Comparison of ENCODE assay signal across 9 cellular contexts in the genomic region with DNA sequence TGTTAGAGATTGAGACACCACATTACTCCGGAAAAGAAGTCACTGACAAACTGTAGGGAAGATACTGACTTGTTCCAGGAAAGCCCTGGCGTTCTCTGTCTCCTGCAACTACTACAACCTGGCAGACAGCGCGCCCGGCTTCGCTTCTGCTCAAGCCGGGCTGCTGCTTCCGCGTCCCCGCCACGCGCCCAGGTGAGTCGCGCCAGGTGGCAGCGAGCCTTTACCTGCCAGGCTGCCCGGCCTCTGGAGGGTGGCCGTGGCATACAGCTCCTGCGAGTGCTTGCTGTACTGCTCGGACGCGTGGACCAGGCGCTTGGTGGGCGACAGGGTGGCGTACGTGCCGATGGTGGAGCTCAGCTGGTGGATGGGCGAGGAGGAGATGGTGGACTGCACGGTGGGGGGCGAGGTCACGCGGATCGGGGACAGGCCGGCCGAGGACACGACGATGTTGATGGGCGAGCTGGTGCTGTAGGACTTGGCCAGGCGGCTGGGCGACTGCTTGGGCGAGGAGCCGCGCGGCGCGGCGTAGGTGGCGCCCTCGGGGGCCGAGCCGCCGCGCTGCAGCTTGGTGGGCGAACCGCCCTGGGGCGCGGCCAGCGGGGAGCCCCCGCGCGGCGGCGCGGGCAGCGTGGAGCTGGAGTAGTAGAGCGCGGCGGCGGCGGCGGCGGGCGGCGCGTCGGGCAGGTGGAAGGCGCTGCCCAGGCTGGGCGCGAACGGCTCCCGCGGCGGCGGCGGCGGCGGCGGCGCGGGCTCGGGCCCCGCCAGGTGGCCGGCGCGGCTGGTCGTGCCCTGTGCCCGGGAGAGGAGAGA.
DNase-seq lines count a peak whose midpoint lies in the region; FAIRE-seq and TF ChIP-seq lines count a peak whose summit lies in the region.
"Had no signal": no experiment of that assay in that cellular context is flagged by ENCODE, and none has a peak within 500 bp of the region (broad histone marks: within the 10 kb centered on the region; RNA-seq: fewer than 3 reads in every experiment).

No MANE protein-coding gene starts in this region.

- DNase-seq in activated naive CD4-positive, alpha-beta T cell treated with anti-CD3 and anti-CD28 coated beads, Interleukin-2, amount 50 U/mL, for 16 hours: no peak
- DNase-seq in endodermal cell (peak; percentile 75), mesothelial cell of epicardium (ENCODE audit: low spot score in 2 of 2, unreplicated experiment in 2 of 2) (peak; percentile 23 to 51), urothelium cell line (ENCODE audit: low spot score) (peak; percentile 70), DMS153 treated with DMSO at 0.1 percent for 48 hours (lab: John Stamatoyannopoulos, UW; ENCODE audit: unreplicated experiment) (no peak), MM.1S (no peak)
- DNase-seq in effector CD4-positive, alpha-beta T cell: no peak
- DNase-seq: DMS79 treated with DMSO at 0.1 percent for 48 hours had no signal

- H3K4me3 ChIP-seq in endodermal cell (ENCODE audit: low read length) (peak overlapping the region; percentile 72), MM.1S (ENCODE audit: low read length) (no peak overlapping the region)

- no peak overlapping the region for H2AFZ ChIP-seq in MM.1S (ENCODE audit: low read length)

- H3K36me3 Mint-ChIP-seq in activated naive CD4-positive, alpha-beta T cell treated with anti-CD3 and anti-CD28 coated beads, Interleukin-2, amount 50 U/mL, for 24 hours: no peaks in the 10 kb centered on the region
- H3K36me3 Mint-ChIP-seq in endodermal cell (ENCODE audit: low read depth) (no peaks in the 10 kb centered on the region), mesothelial cell of epicardium (no peaks in the 10 kb centered on the region)

- no peaks in the 10 kb centered on the region for H3K9me3 Mint-ChIP-seq in activated naive CD4-positive, alpha-beta T cell treated with anti-CD3 and anti-CD28 coated beads, Interleukin-2, amount 50 U/mL, for 24 hours
- H3K9me3 Mint-ChIP-seq in endodermal cell (no peaks in the 10 kb centered on the region), mesothelial cell of epicardium (no peaks in the 10 kb centered on the region)

- no peaks in the 10 kb centered on the region for H3K9me3 ChIP-seq in endodermal cell (ENCODE audit: control insufficient read depth, low read length)
- H3K9me3 ChIP-seq in MM.1S (replicated peaks; ENCODE audit: insufficient read depth, low read length): no peaks in the 10 kb centered on the region

- WGBS in endodermal cell (ENCODE audit: insufficient coverage in 1 of 2, insufficient read length in 1 of 2), 2 experiments: 3 to 14% methylated on average over 14 to 96 of the region's 96 CpGs

- no peaks in the 10 kb centered on the region for H3K79me2 ChIP-seq in MM.1S (ENCODE audit: low read length)

- H3K9me2 ChIP-seq in MM.1S (replicated peaks; ENCODE audit: insufficient read depth, low read length): no peaks in the 10 kb centered on the region

- H3F3A ChIP-seq in MM.1S (ENCODE audit: insufficient read depth, low read length): no peaks in the 10 kb centered on the region

- TF ChIP-seq CTCF in endodermal cell (conservative IDR thresholded peaks at IDR 0.05): no peak
- no peak for TF ChIP-seq CTCF in mesothelial cell of epicardium (IDR thresholded peaks at IDR 0.05; ENCODE audit: unreplicated experiment)
- TF ChIP-seq CTCF in MM.1S (IDR thresholded peaks at IDR 0.05; ENCODE audit: low read length): no peak

- H3K4me1 Mint-ChIP-seq in activated naive CD4-positive, alpha-beta T cell treated with anti-CD3 and anti-CD28 coated beads, Interleukin-2, amount 50 U/mL, for 24 hours: peaks cover 7% of the 10 kb centered on the region
- H3K4me1 Mint-ChIP-seq in endodermal cell (peaks cover 13% of the 10 kb centered on the region), mesothelial cell of epicardium (peaks cover 12% of the 10 kb centered on the region)

- H3K27me3 Mint-ChIP-seq in activated naive CD4-positive, alpha-beta T cell treated with anti-CD3 and anti-CD28 coated beads, Interleukin-2, amount 50 U/mL, for 24 hours: peaks cover 36% of the 10 kb centered on the region
- peaks cover 69% of the 10 kb centered on the region for H3K27me3 Mint-ChIP-seq in endodermal cell (ENCODE audit: insufficient read depth)
- H3K27me3 Mint-ChIP-seq in mesothelial cell of epicardium (ENCODE audit: low read depth): peaks cover 59% of the 10 kb centered on the region

- peaks cover 64% of the 10 kb centered on the region for H3K27me3 ChIP-seq in endodermal cell (ENCODE audit: control insufficient read depth, insufficient read depth, low read length, poor library complexity, severe bottlenecking)
- H3K27me3 ChIP-seq in MM.1S (replicated peaks; ENCODE audit: insufficient read depth, low read length): no peaks in the 10 kb centered on the region

- H3K4me2 ChIP-seq in MM.1S (ENCODE audit: low read depth, low read length): no peak overlapping the region

- H3K36me3 ChIP-seq in endodermal cell (ENCODE audit: control insufficient read depth, insufficient read depth, low read length) (no peaks in the 10 kb centered on the region), MM.1S (replicated peaks; ENCODE audit: insufficient read depth, low read length) (no peaks in the 10 kb centered on the region)

- no peak overlapping the region for H3K27ac Mint-ChIP-seq in activated naive CD4-positive, alpha-beta T cell treated with anti-CD3 and anti-CD28 coated beads, Interleukin-2, amount 50 U/mL, for 24 hours
- no peak overlapping the region for H3K27ac Mint-ChIP-seq in endodermal cell
- no peak overlapping the region for H3K27ac Mint-ChIP-seq in mesothelial cell of epicardium

- peak; percentile 84 for FAIRE-seq in urothelium cell line (lab: Jason Lieb, UNC)

- peak overlapping the region; percentile 7 for H3K4me3 Mint-ChIP-seq in activated naive CD4-positive, alpha-beta T cell treated with anti-CD3 and anti-CD28 coated beads, Interleukin-2, amount 50 U/mL, for 24 hours
- H3K4me3 Mint-ChIP-seq in endodermal cell (peak overlapping the region; percentile 68), mesothelial cell of epicardium (peak overlapping the region; percentile 81)

- no peaks in the 10 kb centered on the region for H4K20me1 ChIP-seq in MM.1S (ENCODE audit: insufficient read depth, low read length)

- H3K27ac ChIP-seq in endodermal cell (ENCODE audit: low read depth, low read length) (no peak overlapping the region), MM.1S (ENCODE audit: low read length) (no peak overlapping the region)

- H3K4me1 ChIP-seq in endodermal cell (ENCODE audit: control insufficient read depth, insufficient read depth, low read length) (no peaks in the 10 kb centered on the region), MM.1S (ENCODE audit: low read length) (no peaks in the 10 kb centered on the region)

- H3K9ac ChIP-seq in endodermal cell (ENCODE audit: extremely low read depth, low read length, poor library complexity, severe bottlenecking): no peak overlapping the region
- no peak overlapping the region for H3K9ac ChIP-seq in MM.1S (ENCODE audit: low read length)

Comparison
In these comparisons a context has a peak if more than half of its experiments do, and no peak if none do; other contexts are left out.
1. H3K4me3 Mint-ChIP-seq: peak in every context shown above with its lines; median percentile 81 in mesothelial cell of epicardium; 68 in endodermal cell; 7 in activated naive CD4-positive, alpha-beta T cell treated with anti-CD3 and anti-CD28 coated beads, Interleukin-2, amount 50 U/mL, for 24 hours.
2. DNase-seq: peak in endodermal cell (single experiment), mesothelial cell of epicardium (2 of 2) and urothelium cell line (single experiment); none in activated naive CD4-positive, alpha-beta T cell treated with anti-CD3 and anti-CD28 coated beads, Interleukin-2, amount 50 U/mL, for 16 hours (single experiment), DMS153 treated with DMSO at 0.1 percent for 48 hours (single experiment), MM.1S (single experiment) and effector CD4-positive, alpha-beta T cell (single experiment).